8 cellular contexts compared by ENCODE assay signal in the genomic region with DNA sequence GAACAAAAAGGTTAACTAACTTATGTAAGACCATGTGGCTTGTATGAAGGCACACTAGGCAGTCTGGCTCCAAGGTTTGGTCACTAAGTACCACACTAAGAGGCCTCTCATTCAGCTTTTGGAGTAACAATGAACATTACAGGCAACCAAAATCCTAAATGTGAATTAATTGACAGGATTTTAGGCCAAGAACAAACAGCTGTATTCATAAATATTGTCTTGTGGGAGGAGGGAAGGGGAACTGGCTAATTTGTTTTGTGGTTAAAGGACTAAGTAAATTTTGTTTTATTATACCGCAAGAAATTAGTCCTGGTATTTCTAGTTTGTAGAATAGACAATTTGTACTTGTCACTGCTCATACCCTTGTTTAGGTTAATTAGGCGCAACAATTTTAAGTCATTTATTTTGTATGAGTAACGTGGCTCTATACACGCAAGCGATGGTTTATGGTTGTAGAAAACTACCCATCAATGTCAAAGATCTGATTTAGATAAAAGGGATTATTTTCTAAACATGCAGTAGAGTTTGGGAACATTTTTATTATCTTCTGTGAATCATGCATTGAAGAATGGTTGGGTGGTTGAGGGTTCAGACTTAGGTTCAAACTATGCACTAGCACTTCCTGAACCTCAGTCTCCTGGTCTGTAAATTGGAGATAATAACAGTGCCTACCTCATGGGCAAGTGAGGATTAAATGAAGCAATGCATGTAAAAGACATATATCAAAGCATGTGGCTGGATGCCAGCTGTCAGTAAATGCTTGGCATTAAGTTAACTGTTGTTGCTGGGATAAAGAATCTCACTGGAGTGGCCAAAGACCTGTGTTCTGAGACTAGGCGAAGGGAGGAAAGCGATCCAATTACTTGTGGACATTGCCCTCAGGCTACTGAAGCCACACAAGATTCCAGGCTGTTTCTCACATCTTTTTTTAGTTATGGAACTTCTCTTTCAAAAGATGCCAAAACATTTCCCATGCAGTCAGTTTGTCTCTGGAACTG. TPM values are rescaled to one million over a fixed set of nuclear protein-coding genes. Genes with fewer than 3 reads are reported as not detected.
DNase-seq lines count a peak whose midpoint lies in the region; ATAC-seq and TF ChIP-seq lines count a peak whose summit lies in the region.

No MANE protein-coding gene starts in this region.

- intact Hi-C loops in activated T-helper 1 cell treated with anti-CD3 and anti-CD28 coated beads, Interleukin-12 subunit alpha, Interleukin-12 subunit beta, Interleukin-2, Interleukin-4 antibody, amounts not matched to agents 30 ng/mL and 10 ng/mL and 1 ng/mL, durations not matched to agents 14 hours and 24 hours and 36 hours (cut with micrococcal nuclease) = loop anchor here (2.0 to 5.0 kb wide), 4 partner anchors 144 to 1887 kb away; a partner anchor contains a TSS
- intact Hi-C loops in naive thymus-derived CD4-positive, alpha-beta T cell (cut with micrococcal nuclease) = loop anchor here (1.0 to 5.0 kb wide), 9 partner anchors 47 to 1885 kb away; a partner anchor contains a TSS

- CTCF ChIA-PET in naive thymus-derived CD4-positive, alpha-beta T cell (lab: Charles Lee) = no interaction called here

- H3K4me1 ChIP-seq in naive thymus-derived CD4-positive, alpha-beta T cell (ENCODE audit: control insufficient read depth in 2 of 2, insufficient read depth in 2 of 2, low read length in 2 of 2) = peaks cover 24 to 25% of the 10 kb centered on the region in 2 donors

- H3K27ac Mint-ChIP-seq in activated T-helper 1 cell treated with anti-CD3 and anti-CD28 coated beads, Interleukin-12 subunit alpha, Interleukin-12 subunit beta, Interleukin-2, Interleukin-4 antibody, amounts not matched to agents 30 ng/mL and 10 ng/mL and 1 ng/mL, durations not matched to agents 14 hours and 24 hours and 36 hours = peak overlapping the region; percentile 61
- H3K27ac Mint-ChIP-seq in naive thymus-derived CD4-positive, alpha-beta T cell = peak overlapping the region in 8 of 9 donors; percentile 0 to 58 (median 23)

- no peak for TF ChIP-seq EP300 in Ishikawa (IDR thresholded peaks at IDR 0.05; ENCODE audit: borderline replicate concordance)

- ATAC-seq in naive thymus-derived CD4-positive, alpha-beta T cell = no peak
- ATAC-seq in HG03039 (IDR thresholded peaks at IDR 0.05; ENCODE audit: unreplicated experiment) = no peak
- no peak for ATAC-seq in GM21717 (IDR thresholded peaks at IDR 0.05; ENCODE audit: unreplicated experiment)

- peaks cover 8% of the 10 kb centered on the region for H3K27me3 Mint-ChIP-seq in activated T-helper 1 cell treated with anti-CD3 and anti-CD28 coated beads, Interleukin-12 subunit alpha, Interleukin-12 subunit beta, Interleukin-2, Interleukin-4 antibody, amounts not matched to agents 30 ng/mL and 10 ng/mL and 1 ng/mL, durations not matched to agents 14 hours and 24 hours and 36 hours (ENCODE audit: insufficient read depth)
- peaks cover 0 to 27% (median 0%) of the 10 kb centered on the region in 5 donors for H3K27me3 Mint-ChIP-seq in naive thymus-derived CD4-positive, alpha-beta T cell

- peaks cover 4% of the 10 kb centered on the region for H3K36me3 Mint-ChIP-seq in activated T-helper 1 cell treated with anti-CD3 and anti-CD28 coated beads, Interleukin-12 subunit alpha, Interleukin-12 subunit beta, Interleukin-2, Interleukin-4 antibody, amounts not matched to agents 30 ng/mL and 10 ng/mL and 1 ng/mL, durations not matched to agents 14 hours and 24 hours and 36 hours (ENCODE audit: low read depth)
- peaks cover 0 to 9% (median 3%) of the 10 kb centered on the region in 5 donors for H3K36me3 Mint-ChIP-seq in naive thymus-derived CD4-positive, alpha-beta T cell

- no peaks in the 10 kb centered on the region for H3K9me3 Mint-ChIP-seq in activated T-helper 1 cell treated with anti-CD3 and anti-CD28 coated beads, Interleukin-12 subunit alpha, Interleukin-12 subunit beta, Interleukin-2, Interleukin-4 antibody, amounts not matched to agents 30 ng/mL and 10 ng/mL and 1 ng/mL, durations not matched to agents 14 hours and 24 hours and 36 hours
- H3K9me3 Mint-ChIP-seq in naive thymus-derived CD4-positive, alpha-beta T cell = peaks cover 0 to 1% (median 0%) of the 10 kb centered on the region in 11 donors

- H3K36me3 ChIP-seq in naive thymus-derived CD4-positive, alpha-beta T cell (ENCODE audit: control insufficient read depth in 2 of 3, insufficient read depth in 3 of 3, low read length in 3 of 3) = no peaks in the 10 kb centered on the region

- no peak for TF ChIP-seq RAD21 in Ishikawa (IDR thresholded peaks at IDR 0.05; ENCODE audit: low read depth)

- no peaks in the 10 kb centered on the region for H3K9me3 ChIP-seq in naive thymus-derived CD4-positive, alpha-beta T cell (ENCODE audit: control insufficient read depth in 2 of 3, low read length in 3 of 3)

- peaks cover 29% of the 10 kb centered on the region for H3K4me1 Mint-ChIP-seq in activated T-helper 1 cell treated with anti-CD3 and anti-CD28 coated beads, Interleukin-12 subunit alpha, Interleukin-12 subunit beta, Interleukin-2, Interleukin-4 antibody, amounts not matched to agents 30 ng/mL and 10 ng/mL and 1 ng/mL, durations not matched to agents 14 hours and 24 hours and 36 hours (ENCODE audit: low read depth)
- peaks cover 22 to 40% (median 33%) of the 10 kb centered on the region in 7 donors for H3K4me1 Mint-ChIP-seq in naive thymus-derived CD4-positive, alpha-beta T cell

- H3K4me3 ChIP-seq in naive thymus-derived CD4-positive, alpha-beta T cell (ENCODE audit: low read length) = no peak overlapping the region

- H3K27me3 ChIP-seq in naive thymus-derived CD4-positive, alpha-beta T cell (ENCODE audit: control insufficient read depth in 2 of 2, insufficient read depth in 2 of 2, low read length in 2 of 2) = no peaks in the 10 kb centered on the region

- DNase-seq in NCI-H1417 (lab: John Stamatoyannopoulos, UW) (peak in 2 of 3 experiments; percentile 53 to 78), NCI-H1417 treated with DMSO at 0.1 percent for 48 hours (lab: John Stamatoyannopoulos, UW) (no peak), NCI-H128 (lab: John Stamatoyannopoulos, UW; ENCODE audit: unreplicated experiment) (no peak)
- DNase-seq in activated T-helper 1 cell treated with anti-CD3 and anti-CD28 coated beads, Interleukin-12 subunit alpha, Interleukin-12 subunit beta, Interleukin-2, Interleukin-4 antibody, amounts not matched to agents 30 ng/mL and 10 ng/mL and 1 ng/mL, durations not matched to agents 14 hours and 24 hours and 36 hours (ENCODE audit: low spot score) = no peak
- no peak for DNase-seq in naive thymus-derived CD4-positive, alpha-beta T cell

- no peak overlapping the region for H3K27ac ChIP-seq in naive thymus-derived CD4-positive, alpha-beta T cell (ENCODE audit: low read depth, low read length)

- H3K4me3 Mint-ChIP-seq in activated T-helper 1 cell treated with anti-CD3 and anti-CD28 coated beads, Interleukin-12 subunit alpha, Interleukin-12 subunit beta, Interleukin-2, Interleukin-4 antibody, amounts not matched to agents 30 ng/mL and 10 ng/mL and 1 ng/mL, durations not matched to agents 14 hours and 24 hours and 36 hours = peak overlapping the region; percentile 76
- H3K4me3 Mint-ChIP-seq in naive thymus-derived CD4-positive, alpha-beta T cell = peak overlapping the region; percentile 50 to 88 (median 76)

- POLR2A ChIA-PET in naive thymus-derived CD4-positive, alpha-beta T cell (lab: Charles Lee) = interaction anchor here (1.4 to 3.9 kb wide), 2 partner anchors 11 to 13 kb away, joined by 3 to 65 read pairs; no protein-coding TSS in a partner anchor

TF ChIP-seq in Ishikawa, 13 proteins besides CTCF, POLR2A, EP300 and RAD21:
- TF ChIP-seq, protein P1, sequence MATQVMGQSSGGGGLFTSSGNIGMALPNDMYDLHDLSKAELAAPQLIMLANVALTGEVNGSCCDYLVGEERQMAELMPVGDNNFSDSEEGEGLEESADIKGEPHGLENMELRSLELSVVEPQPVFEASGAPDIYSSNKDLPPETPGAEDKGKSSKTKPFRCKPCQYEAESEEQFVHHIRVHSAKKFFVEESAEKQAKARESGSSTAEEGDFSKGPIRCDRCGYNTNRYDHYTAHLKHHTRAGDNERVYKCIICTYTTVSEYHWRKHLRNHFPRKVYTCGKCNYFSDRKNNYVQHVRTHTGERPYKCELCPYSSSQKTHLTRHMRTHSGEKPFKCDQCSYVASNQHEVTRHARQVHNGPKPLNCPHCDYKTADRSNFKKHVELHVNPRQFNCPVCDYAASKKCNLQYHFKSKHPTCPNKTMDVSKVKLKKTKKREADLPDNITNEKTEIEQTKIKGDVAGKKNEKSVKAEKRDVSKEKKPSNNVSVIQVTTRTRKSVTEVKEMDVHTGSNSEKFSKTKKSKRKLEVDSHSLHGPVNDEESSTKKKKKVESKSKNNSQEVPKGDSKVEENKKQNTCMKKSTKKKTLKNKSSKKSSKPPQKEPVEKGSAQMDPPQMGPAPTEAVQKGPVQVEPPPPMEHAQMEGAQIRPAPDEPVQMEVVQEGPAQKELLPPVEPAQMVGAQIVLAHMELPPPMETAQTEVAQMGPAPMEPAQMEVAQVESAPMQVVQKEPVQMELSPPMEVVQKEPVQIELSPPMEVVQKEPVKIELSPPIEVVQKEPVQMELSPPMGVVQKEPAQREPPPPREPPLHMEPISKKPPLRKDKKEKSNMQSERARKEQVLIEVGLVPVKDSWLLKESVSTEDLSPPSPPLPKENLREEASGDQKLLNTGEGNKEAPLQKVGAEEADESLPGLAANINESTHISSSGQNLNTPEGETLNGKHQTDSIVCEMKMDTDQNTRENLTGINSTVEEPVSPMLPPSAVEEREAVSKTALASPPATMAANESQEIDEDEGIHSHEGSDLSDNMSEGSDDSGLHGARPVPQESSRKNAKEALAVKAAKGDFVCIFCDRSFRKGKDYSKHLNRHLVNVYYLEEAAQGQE (IDR thresholded peaks at IDR 0.05; ENCODE audit: low read depth) = no peak
- TF ChIP-seq CEBPB (IDR thresholded peaks at IDR 0.05) (peak; percentile 40; the same call in 1 of the 2 replicates), NFIC (IDR thresholded peaks at IDR 0.05) (peak; percentile 56; the same call in 1 of the 2 replicates)

RNA-seq across cellular contexts. Expression of a gene that starts 1.3 kb away (rescaled TPM):
- total RNA-seq in activated T-helper 1 cell treated with anti-CD3 and anti-CD28 coated beads, Interleukin-12 subunit alpha, Interleukin-12 subunit beta, Interleukin-2, Interleukin-4 antibody, amounts not matched to agents 30 ng/mL and 10 ng/mL and 1 ng/mL, durations not matched to agents 14 hours and 24 hours and 36 hours = 13.6 and 14.0 TPM in 2 replicates
- 10 to 100 TPM; 26.1 to 44.7 (median 32.4) TPM for total RNA-seq in naive thymus-derived CD4-positive, alpha-beta T cell
- 10 to 100 TPM; 25.7 to 31.0 TPM for polyA plus RNA-seq in naive thymus-derived CD4-positive, alpha-beta T cell

Comparison
In these comparisons a context has a peak if more than half of its experiments do, and no peak if none do; other contexts are left out.
1. DNase-seq: peak in NCI-H1417 (2 of 3); none in NCI-H1417 treated with DMSO at 0.1 percent for 48 hours (single experiment), activated T-helper 1 cell treated with anti-CD3 and anti-CD28 coated beads, Interleukin-12 subunit alpha, Interleukin-12 subunit beta, Interleukin-2, Interleukin-4 antibody, amounts not matched to agents 30 ng/mL and 10 ng/mL and 1 ng/mL, durations not matched to agents 14 hours and 24 hours and 36 hours (single experiment), naive thymus-derived CD4-positive, alpha-beta T cell (0 of 9) and NCI-H128 (single experiment).